ENCODE assay signal across 2 cellular contexts in genomic region chr16:71425746-71426068, GRCh38.
TF ChIP-seq lines count a peak whose summit lies in the region.

No MANE protein-coding gene starts in this region.

TF ChIP-seq in endothelial cell of umbilical vein, 7 proteins besides CTCF, POLR2A, EP300 and RAD21:
- TF ChIP-seq MYC (IDR thresholded peaks at IDR 0.05; ENCODE audit: low read depth, low read length): no peak
- TF ChIP-seq JUN (IDR thresholded peaks at IDR 0.05; ENCODE audit: borderline replicate concordance, insufficient read depth, insufficient read length, low read depth): no peak
- TF ChIP-seq MAX (IDR thresholded peaks at IDR 0.05; ENCODE audit: insufficient read depth, insufficient read length): no peak
- no peak for TF ChIP-seq FOS (IDR thresholded peaks at IDR 0.05; ENCODE audit: borderline replicate concordance, insufficient read depth, low read length)
- TF ChIP-seq EZH2 (IDR thresholded peaks at IDR 0.05; ENCODE audit: borderline replicate concordance, low read depth, low read length, severe bottlenecking): peak; percentile 13

TF ChIP-seq in neural cell, 6 proteins besides CTCF, POLR2A, EP300 and RAD21:
- no peak for TF ChIP-seq MXI1 (conservative IDR thresholded peaks at IDR 0.05; ENCODE audit: poor library complexity, severe bottlenecking)
- TF ChIP-seq TAF1 (IDR thresholded peaks at IDR 0.05; ENCODE audit: low read depth): no peak
- TF ChIP-seq, protein P1, sequence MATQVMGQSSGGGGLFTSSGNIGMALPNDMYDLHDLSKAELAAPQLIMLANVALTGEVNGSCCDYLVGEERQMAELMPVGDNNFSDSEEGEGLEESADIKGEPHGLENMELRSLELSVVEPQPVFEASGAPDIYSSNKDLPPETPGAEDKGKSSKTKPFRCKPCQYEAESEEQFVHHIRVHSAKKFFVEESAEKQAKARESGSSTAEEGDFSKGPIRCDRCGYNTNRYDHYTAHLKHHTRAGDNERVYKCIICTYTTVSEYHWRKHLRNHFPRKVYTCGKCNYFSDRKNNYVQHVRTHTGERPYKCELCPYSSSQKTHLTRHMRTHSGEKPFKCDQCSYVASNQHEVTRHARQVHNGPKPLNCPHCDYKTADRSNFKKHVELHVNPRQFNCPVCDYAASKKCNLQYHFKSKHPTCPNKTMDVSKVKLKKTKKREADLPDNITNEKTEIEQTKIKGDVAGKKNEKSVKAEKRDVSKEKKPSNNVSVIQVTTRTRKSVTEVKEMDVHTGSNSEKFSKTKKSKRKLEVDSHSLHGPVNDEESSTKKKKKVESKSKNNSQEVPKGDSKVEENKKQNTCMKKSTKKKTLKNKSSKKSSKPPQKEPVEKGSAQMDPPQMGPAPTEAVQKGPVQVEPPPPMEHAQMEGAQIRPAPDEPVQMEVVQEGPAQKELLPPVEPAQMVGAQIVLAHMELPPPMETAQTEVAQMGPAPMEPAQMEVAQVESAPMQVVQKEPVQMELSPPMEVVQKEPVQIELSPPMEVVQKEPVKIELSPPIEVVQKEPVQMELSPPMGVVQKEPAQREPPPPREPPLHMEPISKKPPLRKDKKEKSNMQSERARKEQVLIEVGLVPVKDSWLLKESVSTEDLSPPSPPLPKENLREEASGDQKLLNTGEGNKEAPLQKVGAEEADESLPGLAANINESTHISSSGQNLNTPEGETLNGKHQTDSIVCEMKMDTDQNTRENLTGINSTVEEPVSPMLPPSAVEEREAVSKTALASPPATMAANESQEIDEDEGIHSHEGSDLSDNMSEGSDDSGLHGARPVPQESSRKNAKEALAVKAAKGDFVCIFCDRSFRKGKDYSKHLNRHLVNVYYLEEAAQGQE (IDR thresholded peaks at IDR 0.05; ENCODE audit: borderline replicate concordance): no peak
- TF ChIP-seq EZH2 (IDR thresholded peaks at IDR 0.05; ENCODE audit: borderline replicate concordance, insufficient read depth, low read length, poor library complexity, severe bottlenecking): no peak
- no peak for TF ChIP-seq POLR2AphosphoS5 (IDR thresholded peaks at IDR 0.05)
- no peak for TF ChIP-seq SMC3 (conservative IDR thresholded peaks at IDR 0.05; ENCODE audit: poor library complexity)
